1 cellular context compared by ENCODE assay signal in the genomic region with DNA sequence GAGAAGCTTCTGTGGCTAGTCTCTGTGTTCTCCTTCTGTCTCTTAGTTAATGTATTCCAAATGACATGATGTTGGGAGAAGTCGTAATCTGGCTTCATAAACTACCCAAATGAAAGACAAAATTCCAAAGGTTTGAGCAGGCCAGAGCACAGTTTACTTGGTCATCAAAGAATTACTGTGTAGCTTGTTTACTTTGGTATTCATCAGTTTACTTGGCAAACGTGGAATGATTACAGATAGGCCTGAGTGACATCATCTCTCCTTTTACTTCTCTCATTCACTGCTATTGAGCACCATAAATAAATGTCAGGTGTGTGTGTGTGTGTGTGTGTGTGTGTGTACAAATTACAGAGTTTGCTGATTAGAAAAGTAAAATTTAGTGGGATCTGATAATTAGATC.
A peak's percentile ranks its signal among the peaks of the same experiment; 100 is the strongest.
TF ChIP-seq lines count a peak whose summit lies in the region.

No MANE protein-coding gene starts in this region.

TF ChIP-seq in liver, 16 proteins besides CTCF, POLR2A, EP300 and RAD21 (continued from another document):
- no peak for TF ChIP-seq REST (IDR thresholded peaks at IDR 0.05)
- TF ChIP-seq, protein P1, sequence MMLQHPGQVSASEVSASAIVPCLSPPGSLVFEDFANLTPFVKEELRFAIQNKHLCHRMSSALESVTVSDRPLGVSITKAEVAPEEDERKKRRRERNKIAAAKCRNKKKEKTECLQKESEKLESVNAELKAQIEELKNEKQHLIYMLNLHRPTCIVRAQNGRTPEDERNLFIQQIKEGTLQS (IDR thresholded peaks at IDR 0.05): no peak
- TF ChIP-seq EGR1 (IDR thresholded peaks at IDR 0.05; ENCODE audit: low read depth in 2 of 2): no peak
- peak; percentile 61 for TF ChIP-seq FOXA2 (IDR thresholded peaks at IDR 0.05)
